Comparison of ENCODE assay signal across 20 cellular contexts in genomic region chr2:15736396-15737180, GRCh38.
"Had no signal": no experiment of that assay in that cellular context is flagged by ENCODE, and none has a peak within 500 bp of the region (broad histone marks: within the 10 kb centered on the region; RNA-seq: fewer than 3 reads in every experiment).

No MANE protein-coding gene starts in this region.

- H3K9me3 ChIP-seq: mucosa of descending colon, ovary had no signal

- DNase-seq: dermis blood vessel endothelial cell; effector CD4-positive, alpha-beta T cell; endodermal cell; erythroblast; foreskin keratinocyte; immature natural killer cell; kidney; left cardiac atrium; left ventricle myocardium superior; mesendoderm; mucosa of descending colon; naive thymus-derived CD8-positive, alpha-beta T cell; nucleus accumbens; ovary; small intestine; stimulated activated CD4-positive, alpha-beta T cell treated with anti-CD3 and anti-CD28 coated beads, Interleukin-12 subunit alpha, Interleukin-12 subunit beta, amount 100 ng/mL, for 4 hours; stimulated activated naive CD4-positive, alpha-beta T cell treated with Interleukin-2 at 50 U/mL for 16 hours; trophoblast cell had no signal

- H3K4me1 Mint-ChIP-seq: immature natural killer cell had no signal

- H3K4me3 ChIP-seq: lung, mucosa of descending colon, ovary, right atrium auricular region had no signal

- ATAC-seq: foreskin keratinocyte; left cardiac atrium; left ventricle myocardium superior; mucosa of descending colon; naive thymus-derived CD8-positive, alpha-beta T cell had no signal

- H3K36me3 ChIP-seq: ovary, right atrium auricular region had no signal

- H3K27me3 ChIP-seq: ovary, right atrium auricular region had no signal

- H3K36me3 Mint-ChIP-seq: immature natural killer cell had no signal

- H3K27ac ChIP-seq: foreskin keratinocyte, right atrium auricular region had no signal

- H3K27ac Mint-ChIP-seq: endodermal cell; immature natural killer cell; naive thymus-derived CD8-positive, alpha-beta T cell had no signal

- H3K4me1 ChIP-seq: foreskin keratinocyte had no signal

- H3K4me3 Mint-ChIP-seq: endodermal cell; immature natural killer cell; naive thymus-derived CD8-positive, alpha-beta T cell had no signal
